ENCODE assay signal across 1 cellular context in genomic region chr2:28437142-28437835, GRCh38.
TF ChIP-seq lines count a peak whose summit lies in the region.

No MANE protein-coding gene starts in this region.

TF ChIP-seq in SK-N-SH, 30 proteins besides CTCF, POLR2A, EP300 and RAD21 (continued from another document):
- TF ChIP-seq IRF3 (IDR thresholded peaks at IDR 0.05; ENCODE audit: low read depth, low read length) (no peak), RCOR1 (IDR thresholded peaks at IDR 0.05; ENCODE audit: low read length) (no peak), NFIC (IDR thresholded peaks at IDR 0.05; ENCODE audit: borderline replicate concordance) (no peak)
